In genomic region chr9:101479337-101480045, GRCh38 we compare ENCODE assay signal across 16 cellular contexts. TPM values are rescaled to one million over a fixed set of nuclear protein-coding genes. Genes with fewer than 3 reads are reported as not detected.
A peak's percentile ranks its signal among the peaks of the same experiment; 100 is the strongest.
DNase-seq lines count a peak whose midpoint lies in the region; ATAC-seq, FAIRE-seq and TF ChIP-seq lines count a peak whose summit lies in the region.
"Had no signal": no experiment of that assay in that cellular context is flagged by ENCODE, and none has a peak within 500 bp of the region (broad histone marks: within the 10 kb centered on the region; RNA-seq: fewer than 3 reads in every experiment).

No MANE protein-coding gene starts in this region.

- BruUV-seq in mammary epithelial cell (replicated peaks; lab: Mats Ljungman, UMichigan): no TSS peak

- no peaks in the 10 kb centered on the region for H3K79me2 ChIP-seq in mammary epithelial cell (ENCODE audit: insufficient read depth, low read length)

- DNase-seq in NCI-H2081 (lab: John Stamatoyannopoulos, UW): peak; percentile 19 to 27
- DNase-seq in NCI-H2081 treated with DMSO at 0.1 percent for 48 hours (lab: John Stamatoyannopoulos, UW): no peak
- peak; percentile 91 for DNase-seq in mammary epithelial cell
- peak; percentile 68 for DNase-seq in kidney tubule cell (ENCODE audit: low spot score)
- DNase-seq in transverse colon: peak; percentile 75
- DNase-seq in frontal cortex (ENCODE audit: low spot score in 2 of 2): no peak
- no peak for DNase-seq in AG20443 (ENCODE audit: low spot score)
- DNase-seq: activated T-cell treated with anti-CD3 and anti-CD28 coated beads, Interleukin-2, amount 50 U/mL, for 4 hours; amniotic stem cell; NCI-H1694; occipital lobe; spleen; T-cell had no signal

- H3K27ac ChIP-seq in mammary epithelial cell (ENCODE audit: insufficient read depth, low read depth, low read length) (no peak overlapping the region), transverse colon (peak overlapping the region; percentile 80 to 87 (median 85))
- H3K27ac ChIP-seq: A549, spleen had no signal

- CTCF ChIA-PET in mammary epithelial cell (lab: Charles Lee; ENCODE audit: low non-redundant PET): no interaction called here

- no peak for TF ChIP-seq POLR2A in transverse colon (IDR thresholded peaks at IDR 0.05)

- H3K9me3 ChIP-seq in mammary epithelial cell (replicated peaks; ENCODE audit: insufficient read depth, low read length): no peaks in the 10 kb centered on the region
- H3K9me3 ChIP-seq in transverse colon: no peaks in the 10 kb centered on the region
- H3K9me3 ChIP-seq: A549, spleen had no signal

- dilution Hi-C loops in mammary epithelial cell (cut with HindIII; ENCODE audit: low sequenced_read_pairs): no loop called here

- no peak for FAIRE-seq in frontal cortex (lab: Jason Lieb, UNC)
- FAIRE-seq: A549 had no signal

- H3K27me3 ChIP-seq in mammary epithelial cell (ENCODE audit: insufficient read depth, low read length) (no peaks in the 10 kb centered on the region), transverse colon (no peaks in the 10 kb centered on the region)

- WGBS in mammary epithelial cell (ENCODE audit: low coverage, missing lambda C conversion rate): 25% methylated on average over 4 of the region's 4 CpGs
- WGBS in transverse colon (ENCODE audit: low coverage in 1 of 2), 2 donors: 34 to 40% methylated on average over 4 of the region's 4 CpGs

- TF ChIP-seq EP300 in transverse colon (IDR thresholded peaks at IDR 0.05; ENCODE audit: low read depth): no peak

- no peak for ATAC-seq in HG02623 (IDR thresholded peaks at IDR 0.05; ENCODE audit: unreplicated experiment)
- ATAC-seq: activated T-cell treated with anti-CD3 and anti-CD28 coated beads, Interleukin-2, amount 50 U/mL, for 4 hours; T-cell had no signal

- no peak overlapping the region for H2AFZ ChIP-seq in mammary epithelial cell (ENCODE audit: low read depth, low read length)

- intact Hi-C loops in mammary epithelial cell (cut with micrococcal nuclease) (loop anchor here (1.0 kb wide), 1 partner anchor 14 kb away; no protein-coding TSS in a partner anchor), transverse colon (cut with DNase I; ENCODE audit: low total_unique reads) (no loop called here)

- no peak overlapping the region for H3K4me3 ChIP-seq in mammary epithelial cell (replicated peaks in 1 of 3; ENCODE audit: insufficient read depth in 1 of 3, low read depth in 2 of 3, low read length in 3 of 3)
- no peak overlapping the region for H3K4me3 ChIP-seq in transverse colon
- H3K4me3 ChIP-seq: A549, spleen had no signal

- H3K36me3 ChIP-seq in mammary epithelial cell (ENCODE audit: insufficient read depth, low read length): no peaks in the 10 kb centered on the region
- H3K36me3 ChIP-seq in transverse colon: no peaks in the 10 kb centered on the region

- H3K4me2 ChIP-seq in mammary epithelial cell (ENCODE audit: insufficient read depth, low read depth, low read length): peak overlapping the region; percentile 46
- H3K4me2 ChIP-seq: A549 had no signal

- no peak overlapping the region for H3K9ac ChIP-seq in mammary epithelial cell (ENCODE audit: insufficient read depth, low read length)

- no peaks in the 10 kb centered on the region for H4K20me1 ChIP-seq in mammary epithelial cell (ENCODE audit: insufficient read depth, low read length)

- TF ChIP-seq CTCF in mammary epithelial cell (conservative IDR thresholded peaks at IDR 0.05 in 1 of 2, IDR thresholded peaks at IDR 0.05 in 1 of 2; ENCODE audit: extremely low read depth in 1 of 2, insufficient read depth in 1 of 2, low read depth in 1 of 2, low read length in 2 of 2) (no peak), transverse colon (IDR thresholded peaks at IDR 0.05) (no peak)

- H3K4me1 ChIP-seq in mammary epithelial cell (ENCODE audit: insufficient read depth, low read length): peaks cover 31% of the 10 kb centered on the region
- H3K4me1 ChIP-seq in transverse colon: peaks cover 20 to 59% (median 31%) of the 10 kb centered on the region in 4 donors
- H3K4me1 ChIP-seq: spleen had no signal

- in situ Hi-C loops in mammary epithelial cell (cut with MboI; ENCODE audit: low sequenced_read_pairs in 2 of 2) (no loop called here), transverse colon (cut with MboI; ENCODE audit: low pct_ligation_motif_present in 1 of 4, low pct_unique_long_range_greater_than_20kb in 1 of 4, low sequenced_read_pairs in 3 of 4) (no loop called here)

RNA-seq across cellular contexts. Expression of gene ALDOB, which starts 43.9 kb away (rescaled TPM):
- total RNA-seq in mammary epithelial cell (not detected), transverse colon (10 to 100 TPM in 2 of 4 donors, 1 to 10 TPM in 1, not detected in 1; 1.9 to 55.0 (median 20.1) TPM), frontal cortex (not detected)
- polyA plus RNA-seq in mammary epithelial cell: not detected
- polyA minus RNA-seq in mammary epithelial cell: not detected
- total RNA-seq: temporal lobe had no signal
- polyA plus RNA-seq: A549 had no signal

RNA-seq across cellular contexts. Expression of gene RNF20, which starts 54.2 kb away (rescaled TPM):
- total RNA-seq in mammary epithelial cell (10 to 100 TPM; 24.8 to 35.2 TPM), transverse colon (10 to 100 TPM in 3 of 4 donors, 1 to 10 TPM in 1; 9.0 to 21.0 (median 13.9) TPM), frontal cortex (34.6 TPM)
- polyA plus RNA-seq in mammary epithelial cell: 12.5 TPM
- polyA minus RNA-seq in mammary epithelial cell: 111 TPM

Comparison
In these comparisons a context has a peak if more than half of its experiments do, and no peak if none do; other contexts are left out.
1. DNase-seq: peak in NCI-H2081 (2 of 2), mammary epithelial cell (single experiment), kidney tubule cell (single experiment) and transverse colon (single experiment); none in NCI-H2081 treated with DMSO at 0.1 percent for 48 hours (single experiment), frontal cortex (0 of 2) and AG20443 (single experiment).